37 cellular contexts compared by ENCODE assay signal in genomic region chr1:40240390-40240789, GRCh38. TPM values are rescaled to one million over a fixed set of nuclear protein-coding genes. Genes with fewer than 3 reads are reported as not detected.
"Had no signal": no experiment of that assay in that cellular context is flagged by ENCODE, and none has a peak within 500 bp of the region (broad histone marks: within the 10 kb centered on the region; RNA-seq: fewer than 3 reads in every experiment).

No MANE protein-coding gene starts in this region.

- ATAC-seq: activated CD4-positive, alpha-beta T cell treated with anti-CD3 and anti-CD28 coated beads for 36 hours; activated T-cell treated with anti-CD3 and anti-CD28 coated beads, Interleukin-2, amount 50 U/mL, for 4 hours; body of pancreas; esophagus mucosa; left cardiac atrium; naive thymus-derived CD4-positive, alpha-beta T cell; pancreas; stimulated activated memory B cell treated with anti-CD40 and anti-IgM and Interleukin-4, amounts not matched to agents 10 μg/mL and 1 μg/mL and 100 μg/mL, for 72 hours; stimulated activated naive CD8-positive, alpha-beta T cell treated with anti-CD3 and anti-CD28 coated beads, Interleukin-15, amount 100 ng/mL, for 72 hours; upper lobe of right lung had no signal

- H3K36me3 ChIP-seq: prostate gland had no signal

- H3K9me3 ChIP-seq: adrenal gland, body of pancreas, pancreas, prostate gland, sigmoid colon, tibial artery, upper lobe of right lung had no signal

- H3K27ac Mint-ChIP-seq: activated CD4-positive, alpha-beta T cell treated with anti-CD3 and anti-CD28 coated beads for 36 hours; activated naive CD4-positive, alpha-beta T cell treated with anti-CD3 and anti-CD28 coated beads for 36 hours had no signal

- H3K4me1 ChIP-seq: adrenal gland, body of pancreas, pancreas, prostate gland, sigmoid colon, upper lobe of right lung had no signal

- H3K4me3 Mint-ChIP-seq: activated CD4-positive, alpha-beta T cell treated with anti-CD3 and anti-CD28 coated beads for 36 hours; activated naive CD4-positive, alpha-beta T cell treated with anti-CD3 and anti-CD28 coated beads for 36 hours; activated naive CD8-positive, alpha-beta T cell treated with anti-CD3 and anti-CD28 coated beads for 36 hours; activated T-cell treated with anti-CD3 and anti-CD28 coated beads, Interleukin-2, amount 50 U/mL, for 4 hours; naive thymus-derived CD4-positive, alpha-beta T cell; stimulated activated memory B cell treated with anti-CD40 and anti-IgM and Interleukin-4, amounts not matched to agents 10 μg/mL and 1 μg/mL and 100 μg/mL, for 72 hours; stimulated activated naive CD8-positive, alpha-beta T cell treated with anti-CD3 and anti-CD28 coated beads, Interleukin-15, amount 100 ng/mL, for 72 hours had no signal

- H3K4me3 ChIP-seq: adrenal gland, body of pancreas, pancreas, prostate gland, sigmoid colon, tibial artery, upper lobe of right lung had no signal

- H3K9me3 Mint-ChIP-seq: activated naive CD8-positive, alpha-beta T cell treated with anti-CD3 and anti-CD28 coated beads for 36 hours; activated T-cell treated with anti-CD3 and anti-CD28 coated beads, Interleukin-2, amount 50 U/mL, for 4 hours; stimulated activated memory B cell treated with anti-CD40 and anti-IgM and Interleukin-4, amounts not matched to agents 10 μg/mL and 1 μg/mL and 100 μg/mL, for 72 hours; stimulated activated naive CD8-positive, alpha-beta T cell treated with anti-CD3 and anti-CD28 coated beads, Interleukin-15, amount 100 ng/mL, for 72 hours had no signal

- H3K27me3 Mint-ChIP-seq: activated CD4-positive, alpha-beta T cell treated with anti-CD3 and anti-CD28 coated beads for 36 hours; activated naive CD8-positive, alpha-beta T cell treated with anti-CD3 and anti-CD28 coated beads for 36 hours; naive thymus-derived CD4-positive, alpha-beta T cell had no signal

- DNase-seq: activated CD4-positive, alpha-beta T cell treated with anti-CD3 and anti-CD28 coated beads for 36 hours; activated CD4-positive, alpha-beta T cell treated with anti-CD3 and anti-CD28 coated beads, Interleukin-2, amount 50 U/mL, for 48 hours; activated CD4-positive, CD25-positive, alpha-beta regulatory T cell; activated CD8-positive, alpha-beta memory T cell treated with anti-CD3 and anti-CD28 coated beads for 24 hours; activated CD8-positive, alpha-beta memory T cell treated with anti-CD3 and anti-CD28 coated beads, Interleukin-2, amount 50 U/mL, for 48 hours; activated effector memory CD4-positive, alpha-beta T cell treated with Interleukin-2 at 50 U/mL for 16 hours; activated naive CD4-positive, alpha-beta T cell treated with anti-CD3 and anti-CD28 coated beads for 36 hours; activated naive CD8-positive, alpha-beta T cell treated with anti-CD3 and anti-CD28 coated beads for 36 hours; activated T-cell treated with anti-CD3 and anti-CD28 coated beads, Interleukin-2, amount 50 U/mL, for 4 hours; adrenal gland; aorta; body of pancreas; foreskin fibroblast; head of caudate nucleus; hippocampal formation; left cardiac atrium; midbrain; naive thymus-derived CD4-positive, alpha-beta T cell; pancreas; retina; sigmoid colon; small intestine; stimulated activated CD4-positive, alpha-beta T cell treated with anti-CD3 and anti-CD28 coated beads, Interleukin-1b, Interleukin-23, amount 100 ng/mL, for 48 hours; stimulated activated CD4-positive, alpha-beta T cell treated with anti-CD3 and anti-CD28 coated beads, Interleukin-4, amount 100 ng/mL, for 4 hours; stimulated activated CD8-positive, alpha-beta memory T cell treated with anti-CD3 and anti-CD28 coated beads, Interleukin-4, amount 100 ng/mL, for 48 hours; stimulated activated naive CD8-positive, alpha-beta T cell treated with anti-CD3 and anti-CD28 coated beads, Interleukin-15, amount 100 ng/mL, for 72 hours; substantia nigra; tibial artery; upper lobe of right lung had no signal

- H3K27ac ChIP-seq: adrenal gland, body of pancreas, pancreas, prostate gland, sigmoid colon, tibial artery, upper lobe of right lung had no signal

- FAIRE-seq: endothelial cell of umbilical vein, keratinocyte, pancreas, small intestine had no signal

- H3K27me3 ChIP-seq: adrenal gland, body of pancreas, pancreas, sigmoid colon, tibial artery, upper lobe of right lung had no signal

RNA-seq across cellular contexts. Expression of gene TMCO2, which starts 7.3 kb away (rescaled TPM):
- total RNA-seq: activated CD4-positive, alpha-beta T cell treated with anti-CD3 and anti-CD28 coated beads for 36 hours; activated naive CD4-positive, alpha-beta T cell treated with anti-CD3 and anti-CD28 coated beads for 36 hours; activated naive CD8-positive, alpha-beta T cell treated with anti-CD3 and anti-CD28 coated beads for 36 hours; activated T-cell treated with anti-CD3 and anti-CD28 coated beads, Interleukin-2, amount 50 U/mL, for 4 hours; adrenal gland; aorta; body of pancreas; cardiac septum; endothelial cell of umbilical vein; esophagus mucosa; left cardiac atrium; liver; naive thymus-derived CD4-positive, alpha-beta T cell; pancreas; sigmoid colon; upper lobe of right lung had no signal
- polyA plus RNA-seq: adrenal gland; aorta; endothelial cell of umbilical vein; keratinocyte; liver; naive thymus-derived CD4-positive, alpha-beta T cell; neural cell; pancreas; sigmoid colon; small intestine had no signal
